In genomic region chr2:6233932-6234331, GRCh38 we compare ENCODE assay signal across 26 cellular contexts.
"Had no signal": no experiment of that assay in that cellular context is flagged by ENCODE, and none has a peak within 500 bp of the region (broad histone marks: within the 10 kb centered on the region; RNA-seq: fewer than 3 reads in every experiment).

No MANE protein-coding gene starts in this region.

- H3K36me3 ChIP-seq: Peyer's patch, SJSA1 had no signal

- H3K9me3 ChIP-seq: Peyer's patch, SJSA1 had no signal

- H3K27me3 Mint-ChIP-seq: activated CD4-positive, alpha-beta T cell treated with anti-CD3 and anti-CD28 coated beads, Interleukin-2, amount 10 ng/mL, durations not matched to agents 24 days and 14 days; activated CD8-positive, alpha-beta memory T cell treated with anti-CD3 and anti-CD28 coated beads, Interleukin-2, amount 10 ng/mL, durations not matched to agents 7 days and 5 days; activated naive CD8-positive, alpha-beta T cell; activated T-cell treated with anti-CD3 and anti-CD28 coated beads, Interleukin-2, amount 50 U/mL, for 24 hours; T-helper 17 cell had no signal

- FAIRE-seq: K562 had no signal

- H3K4me1 Mint-ChIP-seq: activated CD4-positive, alpha-beta T cell treated with anti-CD3 and anti-CD28 coated beads, Interleukin-2, amount 10 ng/mL, durations not matched to agents 24 days and 14 days; activated CD8-positive, alpha-beta memory T cell treated with anti-CD3 and anti-CD28 coated beads, Interleukin-2, amount 10 ng/mL, durations not matched to agents 7 days and 5 days; T-helper 17 cell; WTC11 had no signal

- H3K4me3 Mint-ChIP-seq: activated CD4-positive, alpha-beta T cell treated with anti-CD3 and anti-CD28 coated beads, Interleukin-2, amount 10 ng/mL, durations not matched to agents 24 days and 14 days; activated CD8-positive, alpha-beta memory T cell treated with anti-CD3 and anti-CD28 coated beads, Interleukin-2, amount 10 ng/mL, durations not matched to agents 7 days and 5 days; activated naive CD4-positive, alpha-beta T cell treated with anti-CD3 and anti-CD28 coated beads for 36 hours; activated naive CD8-positive, alpha-beta T cell; activated T-cell treated with anti-CD3 and anti-CD28 coated beads, Interleukin-2, amount 50 U/mL, for 24 hours; activated T-helper 1 cell treated with anti-CD3 and anti-CD28 coated beads, Interleukin-12 subunit alpha, Interleukin-12 subunit beta, Interleukin-2, Interleukin-4 antibody, amounts not matched to agents 30 ng/mL and 10 ng/mL and 1 ng/mL, durations not matched to agents 14 hours and 24 hours and 36 hours; T-helper 17 cell; WTC11 had no signal

- H3K27me3 ChIP-seq: Peyer's patch, SJSA1 had no signal

- H3K27ac ChIP-seq: Peyer's patch, RWPE1, SJSA1 had no signal

- H3K27ac Mint-ChIP-seq: activated CD4-positive, alpha-beta T cell treated with anti-CD3 and anti-CD28 coated beads, Interleukin-2, amount 10 ng/mL, durations not matched to agents 24 days and 14 days; activated CD8-positive, alpha-beta memory T cell treated with anti-CD3 and anti-CD28 coated beads, Interleukin-2, amount 10 ng/mL, durations not matched to agents 7 days and 5 days; activated naive CD4-positive, alpha-beta T cell treated with anti-CD3 and anti-CD28 coated beads for 36 hours; activated naive CD8-positive, alpha-beta T cell; activated T-cell treated with anti-CD3 and anti-CD28 coated beads, Interleukin-2, amount 50 U/mL, for 24 hours; activated T-helper 1 cell treated with anti-CD3 and anti-CD28 coated beads, Interleukin-12 subunit alpha, Interleukin-12 subunit beta, Interleukin-2, Interleukin-4 antibody, amounts not matched to agents 30 ng/mL and 10 ng/mL and 1 ng/mL, durations not matched to agents 14 hours and 24 hours and 36 hours; T-helper 17 cell; WTC11 had no signal

- ATAC-seq: activated CD8-positive, alpha-beta memory T cell treated with anti-CD3 and anti-CD28 coated beads, Interleukin-2, amount 10 ng/mL, durations not matched to agents 7 days and 5 days; K562; SK-N-SH treated with all-trans-retinoic acid at 6 μM for 48 hours; T-helper 17 cell; WTC11 had no signal

- H3K4me1 ChIP-seq: Peyer's patch, SJSA1 had no signal

- H3K4me3 ChIP-seq: K562, Peyer's patch, SJSA1 had no signal

- DNase-seq: activated CD4-positive, alpha-beta T cell treated with anti-CD3 and anti-CD28 coated beads, Interleukin-2, amount 10 ng/mL, durations not matched to agents 24 days and 14 days; activated CD4-positive, alpha-beta T cell treated with anti-CD3 and anti-CD28 coated beads, Interleukin-2, amount 50 U/mL, for 48 hours; activated CD4-positive, CD25-positive, alpha-beta regulatory T cell treated with anti-CD3 and anti-CD28 coated beads, Interleukin-2, amount 50 U/mL, for 72 hours; activated CD8-positive, alpha-beta memory T cell treated with anti-CD3 and anti-CD28 coated beads, Interleukin-2, amount 10 ng/mL, durations not matched to agents 7 days and 5 days; activated effector memory CD4-positive, alpha-beta T cell treated with Interleukin-2 at 50 U/mL for 16 hours; activated naive CD4-positive, alpha-beta T cell treated with anti-CD3 and anti-CD28 coated beads for 36 hours; activated T-cell treated with anti-CD3 and anti-CD28 coated beads, Interleukin-2, amount 50 U/mL, for 24 hours; caudate nucleus; Karpas-422; MM.1S; NCI-H1105; NCI-H1436; NCI-H187 treated with DMSO at 0.1 percent for 48 hours; NCI-H2107; NCI-H526 treated with DMSO at 0.1 percent for 48 hours; Peyer's patch; SHP77; T-helper 17 cell; T-helper 9 cell had no signal

- H3K36me3 Mint-ChIP-seq: activated CD8-positive, alpha-beta memory T cell treated with anti-CD3 and anti-CD28 coated beads, Interleukin-2, amount 10 ng/mL, durations not matched to agents 7 days and 5 days; activated naive CD8-positive, alpha-beta T cell had no signal
